Comparison of ENCODE assay signal across 8 cellular contexts in the genomic region with DNA sequence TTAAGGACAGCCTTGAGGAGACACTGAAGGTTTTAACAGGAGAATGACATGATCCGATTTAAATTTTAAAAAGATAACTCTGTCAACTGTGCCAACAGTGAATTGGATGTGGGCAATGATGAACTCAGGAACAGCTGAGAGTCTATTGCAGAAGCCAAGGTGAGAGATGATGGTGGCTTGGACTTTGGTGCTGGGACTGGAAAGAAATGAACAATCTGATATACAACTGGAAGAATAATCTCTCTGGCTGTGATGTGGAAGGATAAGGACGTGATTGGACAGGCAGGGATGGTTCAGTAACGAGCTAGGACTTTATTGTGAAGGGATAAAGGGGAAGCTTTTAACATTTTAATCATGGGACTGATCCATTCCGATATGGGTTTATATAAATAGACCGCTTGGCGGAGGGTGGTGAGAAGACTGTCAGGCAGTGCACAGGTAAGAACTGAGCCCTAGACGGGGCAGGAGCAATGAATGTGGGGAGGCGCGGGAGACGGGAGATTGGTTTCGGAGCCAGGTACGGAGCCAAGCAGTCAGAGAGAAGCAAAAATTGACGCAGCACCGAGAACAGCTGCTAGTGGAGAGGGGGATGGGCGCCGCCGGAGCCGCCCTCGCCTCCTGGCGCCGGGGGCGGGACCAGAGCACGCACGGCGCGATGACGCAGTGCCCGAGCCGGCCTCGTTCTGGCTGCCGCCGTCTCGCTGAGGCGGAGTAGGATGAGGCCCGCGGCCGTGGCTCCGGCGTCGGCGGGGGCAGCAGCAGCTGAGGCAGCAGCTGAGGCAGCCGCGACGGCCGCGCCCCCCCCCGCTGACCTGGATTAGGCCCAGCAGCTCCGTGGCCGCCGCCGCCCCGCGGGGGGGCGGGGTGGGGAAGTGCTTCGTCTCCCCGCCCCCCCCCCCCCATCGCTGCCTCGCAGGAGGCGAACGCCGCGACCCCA. TPM values are rescaled to one million over a fixed set of nuclear protein-coding genes. Genes with fewer than 3 reads are reported as not detected.
DNase-seq lines count a peak whose midpoint lies in the region; ATAC-seq and TF ChIP-seq lines count a peak whose summit lies in the region.

A gene with protein sequence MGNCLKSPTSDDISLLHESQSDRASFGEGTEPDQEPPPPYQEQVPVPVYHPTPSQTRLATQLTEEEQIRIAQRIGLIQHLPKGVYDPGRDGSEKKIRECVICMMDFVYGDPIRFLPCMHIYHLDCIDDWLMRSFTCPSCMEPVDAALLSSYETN (plus strand): TSS at position 663 of the 937 bp plus-strand sequence. CDS start 484 bp downstream, outside the sequence.

- peak; percentile 86 for ATAC-seq in GM18909 (IDR thresholded peaks at IDR 0.05; ENCODE audit: poor library complexity, unreplicated experiment)
- ATAC-seq in HG03159 (IDR thresholded peaks at IDR 0.05; ENCODE audit: unreplicated experiment), result peak; percentile 70

- intact Hi-C loops in spleen (cut with DNase I; ENCODE audit: low total_unique reads), result no loop called here

- H3K4me3 ChIP-seq in AG04450 (ENCODE audit: low read depth, low read length) (peak within 1 kb of the TSS; percentile 98), spleen (peak within 1 kb of the TSS; percentile 65 to 90 (median 78))

- DNase-seq in AG04450 (ENCODE audit: low read depth, low spot score) (peak; percentile 61), NCI-H2227 treated with DMSO at 0.1 percent for 48 hours (lab: John Stamatoyannopoulos, UW) (peak; percentile 91), caudate nucleus (lab: John Stamatoyannopoulos, UW) (peak; percentile 9 to 96 (median 89)), inferior parietal cortex (ENCODE audit: extremely low spot score) (peak; percentile 91), spleen (peak; percentile 98)
- DNase-seq in activated CD4-positive, CD25-positive, alpha-beta regulatory T cell (lab: John Stamatoyannopoulos, UW), result peak; percentile 73 to 89 (median 84)

- CTCF ChIA-PET in AG04450 (lab: Charles Lee), result interaction anchor here (0.6 to 1.6 kb wide), 6 partner anchors 25 to 277 kb away, joined by 3 to 6 read pairs (median 4); no protein-coding TSS in a partner anchor

- H3K27ac ChIP-seq in AG04450 (ENCODE audit: low read depth, low read length), result peak within 1 kb of the TSS; percentile 82
- peak within 1 kb of the TSS; percentile 95 for H3K27ac ChIP-seq in caudate nucleus (ENCODE audit: low read depth, low read length)
- H3K27ac ChIP-seq in spleen, result peak within 1 kb of the TSS; percentile 84 to 98 (median 96)

- no peaks in the 10 kb centered on the region for H3K36me3 ChIP-seq in spleen

- WGBS in spleen, 5 donors, result 1 to 3% (median 2%) methylated on average over 22 to 60 of the region's 62 CpGs

- no peak for TF ChIP-seq CTCF in AG04450 (IDR thresholded peaks at IDR 0.05; ENCODE audit: low read depth, low read length)
- peak in 6 of 11 experiments; percentile 7 to 27 (median 16) for TF ChIP-seq CTCF in spleen (IDR thresholded peaks at IDR 0.05 in 8 of 11, conservative IDR thresholded peaks at IDR 0.05 in 3 of 11)

- H3K27me3 ChIP-seq in AG04450 (ENCODE audit: control insufficient read depth, insufficient read depth, low read length), result no peaks in the 10 kb centered on the region
- H3K27me3 ChIP-seq in spleen (replicated peaks in 1 of 7), result no peaks in the 10 kb centered on the region

- H3K9me3 ChIP-seq in AG04450 (ENCODE audit: control insufficient read depth, insufficient read depth, low read length), result no peaks in the 10 kb centered on the region; the same call in 1 of the 2 replicates
- H3K9me3 ChIP-seq in spleen, result no peaks in the 10 kb centered on the region

- peak; percentile 48 to 81 (median 56) for TF ChIP-seq POLR2A in spleen (IDR thresholded peaks at IDR 0.05)

- H3K4me1 ChIP-seq in spleen, result peaks cover 26 to 63% (median 54%) of the 10 kb centered on the region in 6 donors

- POLR2A ChIA-PET in AG04450 (lab: Yijun Ruan, JAX), result interaction anchor here (0.6 to 1.1 kb wide), 8 partner anchors 11 to 460 kb away, joined by 3 to 7 read pairs (median 4); no protein-coding TSS in a partner anchor

RNA-seq across cellular contexts. Expression of the gene that starts here (rescaled TPM):
- 136 and 163 TPM in 2 replicates for polyA plus RNA-seq in AG04450 (2011; rRNA removed)
- polyA minus RNA-seq in AG04450 (2011; rRNA and poly(A)+ RNA removed), result 83.3 and 99.6 TPM in 2 replicates
- total RNA-seq in spleen, result 100 to 1,000 TPM in 1 of 7 donors, 10 to 100 TPM in 6; 64.1 to 111 (median 85.7) TPM
- polyA plus RNA-seq in spleen, result 10 to 100 TPM; 21.4 to 43.8 (median 28.6) TPM

Comparison
In these comparisons a context has a peak if more than half of its experiments do, and no peak if none do; other contexts are left out.
1. Peak in every context shown above with its lines: DNase-seq, ATAC-seq, H3K4me3 ChIP-seq and H3K27ac ChIP-seq.